15 cellular contexts compared by ENCODE assay signal in genomic region chr5:39623291-39623865, GRCh38.
"Had no signal": no experiment of that assay in that cellular context is flagged by ENCODE, and none has a peak within 500 bp of the region (broad histone marks: within the 10 kb centered on the region; RNA-seq: fewer than 3 reads in every experiment).

No MANE protein-coding gene starts in this region.

- H3K36me3 ChIP-seq: adrenal gland, heart right ventricle, spleen, suprapubic skin, upper lobe of left lung had no signal

- DNase-seq: activated CD4-positive, alpha-beta T cell treated with anti-CD3 and anti-CD28 coated beads, Interleukin-2, amount 50 U/mL, for 1 hour; activated CD4-positive, CD25-positive, alpha-beta regulatory T cell; activated naive CD4-positive, alpha-beta T cell treated with anti-CD3 and anti-CD28 coated beads, Interleukin-2, amount 10 ng/mL, durations not matched to agents 7 days and 5 days; adrenal gland; body of pancreas; foreskin fibroblast; heart right ventricle; islet precursor cell; nephron progenitor cell; SK-N-SH; spleen; stimulated activated CD4-positive, alpha-beta T cell treated with anti-CD3 and anti-CD28 coated beads, Interleukin-1b, Interleukin-23, amount 100 ng/mL, for 48 hours; stimulated activated naive B cell treated with anti-CD40 and anti-IgM and Interleukin-4, amounts not matched to agents 10 μg/mL and 1 μg/mL and 100 μg/mL, for 72 hours; upper lobe of left lung had no signal

- H3K27me3 ChIP-seq: adrenal gland, body of pancreas, heart right ventricle, spleen, suprapubic skin, upper lobe of left lung had no signal

- H3K9me3 ChIP-seq: adrenal gland, body of pancreas, heart right ventricle, SK-N-SH, spleen, suprapubic skin, upper lobe of left lung had no signal

- H3K9ac ChIP-seq: SK-N-SH had no signal

- H3K27ac ChIP-seq: adrenal gland, heart right ventricle, spleen, suprapubic skin, upper lobe of left lung had no signal

- H3K4me3 ChIP-seq: adrenal gland, body of pancreas, heart right ventricle, spleen, suprapubic skin, upper lobe of left lung had no signal

- H3K4me1 ChIP-seq: adrenal gland, heart right ventricle, spleen, upper lobe of left lung had no signal

- H3K4me2 ChIP-seq: SK-N-SH had no signal

- ATAC-seq: body of pancreas, heart right ventricle had no signal

- H3K9me2 ChIP-seq: SK-N-SH had no signal
